In genomic region chr1:24424207-24424606, GRCh38 we compare ENCODE assay signal across 12 cellular contexts.
"Had no signal": no experiment of that assay in that cellular context is flagged by ENCODE, and none has a peak within 500 bp of the region (broad histone marks: within the 10 kb centered on the region; RNA-seq: fewer than 3 reads in every experiment).

No MANE protein-coding gene starts in this region.

- H3K27me3 Mint-ChIP-seq: brain; dendritic cell treated with granulocyte-macrophage colony-stimulating factor and Interleukin-4, amounts not matched to agents 40 ng/mL and 50 ng/mL, for 4 days had no signal

- DNase-seq: activated CD4-positive, CD25-positive, alpha-beta regulatory T cell treated with anti-CD3 and anti-CD28 coated beads, Interleukin-2, amount 50 U/mL, for 72 hours; activated gamma-delta T cell; amniotic stem cell; cerebellar nuclear complex; left ventricle myocardium superior; pancreas; SIG-M5; T-helper 9 cell; upper lobe of left lung had no signal

- H3K27ac Mint-ChIP-seq: brain; dendritic cell treated with granulocyte-macrophage colony-stimulating factor and Interleukin-4, amounts not matched to agents 40 ng/mL and 50 ng/mL, for 4 days; neural progenitor cell had no signal

- H3K4me3 Mint-ChIP-seq: brain; dendritic cell treated with granulocyte-macrophage colony-stimulating factor and Interleukin-4, amounts not matched to agents 40 ng/mL and 50 ng/mL, for 4 days; neural progenitor cell had no signal

- ATAC-seq: left ventricle myocardium superior had no signal

- H3K9me3 Mint-ChIP-seq: brain; dendritic cell treated with granulocyte-macrophage colony-stimulating factor and Interleukin-4, amounts not matched to agents 40 ng/mL and 50 ng/mL, for 4 days; neural progenitor cell had no signal

- H3K36me3 Mint-ChIP-seq: neural progenitor cell had no signal

- H3K4me1 Mint-ChIP-seq: neural progenitor cell had no signal
